Comparison of ENCODE assay signal across 11 cellular contexts in genomic region chr7:13742126-13742525, GRCh38.
A peak's percentile ranks its signal among the peaks of the same experiment; 100 is the strongest.
DNase-seq lines count a peak whose midpoint lies in the region; ATAC-seq and TF ChIP-seq lines count a peak whose summit lies in the region.
"Had no signal": no experiment of that assay in that cellular context is flagged by ENCODE, and none has a peak within 500 bp of the region (broad histone marks: within the 10 kb centered on the region; RNA-seq: fewer than 3 reads in every experiment).

No MANE protein-coding gene starts in this region.

- peak overlapping the region; percentile 10 for H3K27ac ChIP-seq in mesenchymal stem cell (ENCODE audit: low read length, poor library complexity, severe bottlenecking)
- H3K27ac ChIP-seq in testis, result no peak overlapping the region
- H3K27ac ChIP-seq: BLaER1 treated with 17β-estradiol and CSF1 and Interleukin-3, amounts not matched to agents 10 nM and 100 nM; body of pancreas had no signal

- H3K4me3 ChIP-seq in cardiac fibroblast (replicated peaks in 1 of 2; ENCODE audit: low read depth in 2 of 2, low read length in 2 of 2) (no peak overlapping the region), mesenchymal stem cell (ENCODE audit: insufficient read depth in 1 of 2, low read depth in 1 of 2, low read length in 2 of 2) (no peak overlapping the region), testis (no peak overlapping the region)
- H3K4me3 ChIP-seq: BLaER1 treated with 17β-estradiol and CSF1 and Interleukin-3, amounts not matched to agents 10 nM and 100 nM; body of pancreas had no signal

- no peak for TF ChIP-seq POLR2A in testis (IDR thresholded peaks at IDR 0.05)

- H3K14ac ChIP-seq in mesenchymal stem cell (ENCODE audit: low read length in 2 of 2), result no peak overlapping the region

- no peak overlapping the region for H4K91ac ChIP-seq in mesenchymal stem cell (ENCODE audit: low read length)

- no peak overlapping the region for H2BK120ac ChIP-seq in mesenchymal stem cell (ENCODE audit: low read depth, low read length)

- no peak overlapping the region for H3K4me2 ChIP-seq in mesenchymal stem cell (ENCODE audit: low read length, poor library complexity, severe bottlenecking)
- H3K4me2 ChIP-seq: BLaER1 treated with 17β-estradiol and CSF1 and Interleukin-3, amounts not matched to agents 10 nM and 100 nM had no signal

- ATAC-seq in HG03025 (IDR thresholded peaks at IDR 0.05; ENCODE audit: low FRiP score, unreplicated experiment), result no peak
- ATAC-seq: esophagus mucosa had no signal

- no peak overlapping the region for H2AK5ac ChIP-seq in mesenchymal stem cell (ENCODE audit: low read length, severe bottlenecking)

- H3K4ac ChIP-seq in mesenchymal stem cell (ENCODE audit: low read depth in 1 of 2, low read length in 2 of 2), result no peak overlapping the region

- H3K27me3 ChIP-seq in mesenchymal stem cell (ENCODE audit: control insufficient read depth in 1 of 2, insufficient read depth in 1 of 2, low read length in 2 of 2) (no peaks in the 10 kb centered on the region), testis (no peaks in the 10 kb centered on the region)
- H3K27me3 ChIP-seq: BLaER1 treated with 17β-estradiol and CSF1 and Interleukin-3, amounts not matched to agents 10 nM and 100 nM; body of pancreas had no signal

- no peak overlapping the region for H3K23ac ChIP-seq in mesenchymal stem cell (ENCODE audit: low read length in 2 of 2)

- peak; percentile 44 for DNase-seq in AG09319 (ENCODE audit: extremely low read depth, low read depth)
- peak; percentile 97 for DNase-seq in LHCN-M2 (ENCODE audit: low read depth)
- DNase-seq in cardiac fibroblast (ENCODE audit: low read depth in 2 of 2), result peak; percentile 64
- DNase-seq in mesenchymal stem cell, result peak; percentile 72
- no peak for DNase-seq in activated T-cell treated with anti-CD3 and anti-CD28 coated beads, Interleukin-2, amount 50 U/mL, for 48 hours
- no peak for DNase-seq in stimulated activated CD4-positive, alpha-beta T cell treated with anti-CD3 and anti-CD28 coated beads, Interleukin-4, amount 100 ng/mL, for 1 hour
- DNase-seq in testis, result no peak

- H3K79me1 ChIP-seq in mesenchymal stem cell (replicated peaks; ENCODE audit: low read length, poor library complexity, severe bottlenecking), result no peaks in the 10 kb centered on the region

- H3K9me3 ChIP-seq in mesenchymal stem cell (ENCODE audit: control insufficient read depth, low read length) (no peaks in the 10 kb centered on the region), testis (no peaks in the 10 kb centered on the region)
- H3K9me3 ChIP-seq: BLaER1 treated with 17β-estradiol and CSF1 and Interleukin-3, amounts not matched to agents 10 nM and 100 nM; body of pancreas had no signal

- H3K36me3 ChIP-seq in mesenchymal stem cell (ENCODE audit: control insufficient read depth in 1 of 2, insufficient read depth in 2 of 2, low read depth in 1 of 2, low read length in 2 of 2) (no peaks in the 10 kb centered on the region), testis (ENCODE audit: low read depth, missing control alignments) (no peaks in the 10 kb centered on the region)
- H3K36me3 ChIP-seq: BLaER1 treated with 17β-estradiol and CSF1 and Interleukin-3, amounts not matched to agents 10 nM and 100 nM had no signal

- H2BK15ac ChIP-seq in mesenchymal stem cell (ENCODE audit: low read depth, poor library complexity, severe bottlenecking), result no peak overlapping the region

- no peak overlapping the region for H2AFZ ChIP-seq in mesenchymal stem cell (ENCODE audit: low read depth, low read length)

- H3K9ac ChIP-seq in mesenchymal stem cell (ENCODE audit: low read length), result no peak overlapping the region
- H3K9ac ChIP-seq: BLaER1 treated with 17β-estradiol and CSF1 and Interleukin-3, amounts not matched to agents 10 nM and 100 nM had no signal

- intact Hi-C loops in testis (cut with DNase I; ENCODE audit: low total_unique reads), result no loop called here

- no peak overlapping the region for H2BK12ac ChIP-seq in mesenchymal stem cell (ENCODE audit: low read length in 2 of 2)

- WGBS in mesenchymal stem cell, result 38% methylated on average over 2 of the region's 2 CpGs
- WGBS in testis, 2 donors, result 80 to 83% methylated on average over 2 of the region's 2 CpGs

- no peak overlapping the region for H3K18ac ChIP-seq in mesenchymal stem cell (ENCODE audit: low read depth in 1 of 2, low read length in 2 of 2)

- H3K4me1 ChIP-seq in mesenchymal stem cell (ENCODE audit: control insufficient read depth, insufficient read depth, low read depth, low read length), result no peaks in the 10 kb centered on the region
- H3K4me1 ChIP-seq in testis, result no peaks in the 10 kb centered on the region
- H3K4me1 ChIP-seq: BLaER1 treated with 17β-estradiol and CSF1 and Interleukin-3, amounts not matched to agents 10 nM and 100 nM; body of pancreas had no signal

- H2BK5ac ChIP-seq in mesenchymal stem cell (ENCODE audit: low read depth, low read length, poor library complexity, severe bottlenecking), result no peak overlapping the region

- no peak overlapping the region for H4K8ac ChIP-seq in mesenchymal stem cell (ENCODE audit: low read length)

- TF ChIP-seq CTCF in AG09319 (IDR thresholded peaks at IDR 0.05; ENCODE audit: low read depth, low read length) (no peak), cardiac fibroblast (IDR thresholded peaks at IDR 0.05; ENCODE audit: low read depth, low read length) (no peak), testis (IDR thresholded peaks at IDR 0.05) (no peak)

Comparison
In these comparisons a context has a peak if more than half of its experiments do, and no peak if none do; other contexts are left out.
1. DNase-seq: peak in AG09319 (single experiment), LHCN-M2 (single experiment), cardiac fibroblast (2 of 2) and mesenchymal stem cell (single experiment); none in activated T-cell treated with anti-CD3 and anti-CD28 coated beads, Interleukin-2, amount 50 U/mL, for 48 hours (0 of 2), stimulated activated CD4-positive, alpha-beta T cell treated with anti-CD3 and anti-CD28 coated beads, Interleukin-4, amount 100 ng/mL, for 1 hour (single experiment) and testis (single experiment).